1 cellular context compared by ENCODE assay signal in the genomic region with DNA sequence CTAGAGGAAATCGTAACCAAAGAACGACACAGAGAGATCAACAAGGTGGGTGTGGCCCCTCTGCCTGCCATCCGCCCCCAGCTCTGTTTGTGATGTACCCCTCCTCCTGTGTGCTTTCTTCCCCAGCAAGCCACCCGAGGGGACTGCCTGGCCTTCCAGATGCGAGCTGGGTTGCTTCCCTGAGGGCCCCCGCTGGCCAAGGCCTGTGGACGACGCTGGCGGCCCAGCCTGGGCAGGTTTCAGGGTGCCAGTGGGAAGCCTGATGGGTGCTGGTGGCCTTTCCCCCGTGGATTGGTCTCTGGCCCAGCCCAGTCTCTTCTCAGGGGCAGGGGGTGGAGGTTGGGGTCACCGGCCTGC.
A peak's percentile ranks its signal among the peaks of the same experiment; 100 is the strongest.
TF ChIP-seq lines count a peak whose summit lies in the region.

No MANE protein-coding gene starts in this region.

TF ChIP-seq in HepG2, 621 proteins besides CTCF, POLR2A, EP300 and RAD21:
- TF ChIP-seq AGO1 (IDR thresholded peaks at IDR 0.05; ENCODE audit: low read depth, low read length, poor library complexity, severe bottlenecking) (peak; percentile 23), KDM2A (CRISPR knock-in tag; IDR thresholded peaks at IDR 0.05; ENCODE audit: borderline replicate concordance, low read depth) (peak; percentile 26; the same call in 1 of the 2 replicates), RBFOX2 (IDR thresholded peaks at IDR 0.05; ENCODE audit: low read depth, low read length) (peak; percentile 63), ZNF605 (CRISPR knock-in tag; IDR thresholded peaks at IDR 0.05) (0 out of 2 replicates have a peak, but pooled peaks have one; percentile 32), ZNF235 (CRISPR knock-in tag; IDR thresholded peaks at IDR 0.05; ENCODE audit: borderline replicate concordance) (no peak), ZNF543 (CRISPR knock-in tag; IDR thresholded peaks at IDR 0.05) (peak; percentile 64; the same call in 1 of the 2 replicates)
